9 cellular contexts compared by ENCODE assay signal in the genomic region with DNA sequence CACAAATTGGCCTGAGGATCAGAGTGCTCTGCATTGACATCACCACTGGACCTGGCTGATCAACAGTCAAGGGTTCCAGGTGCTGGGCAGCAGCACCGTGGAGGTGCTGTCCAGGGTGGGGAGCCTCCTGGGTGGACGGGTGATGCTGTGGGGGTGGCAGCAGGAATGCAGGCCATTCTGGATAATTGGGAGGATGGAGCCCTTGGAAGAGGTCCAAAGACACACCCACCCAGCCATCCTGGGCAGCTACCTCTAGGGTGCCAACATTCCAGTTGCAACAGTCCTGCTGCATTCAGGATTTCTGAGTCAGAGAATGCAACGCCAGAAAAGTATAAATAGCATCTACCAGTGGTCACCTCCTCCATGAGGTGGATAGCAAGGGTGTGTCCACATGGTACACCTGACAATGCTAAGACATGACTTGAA. TPM values are rescaled to one million over a fixed set of nuclear protein-coding genes. Genes with fewer than 3 reads are reported as not detected.
DNase-seq lines count a peak whose midpoint lies in the region; ATAC-seq, FAIRE-seq and TF ChIP-seq lines count a peak whose summit lies in the region.
"Had no signal": no experiment of that assay in that cellular context is flagged by ENCODE, and none has a peak within 500 bp of the region (broad histone marks: within the 10 kb centered on the region; RNA-seq: fewer than 3 reads in every experiment).

No MANE protein-coding gene starts in this region.

- peaks cover 66% of the 10 kb centered on the region for H3K4me1 Mint-ChIP-seq in activated naive CD4-positive, alpha-beta T cell treated with anti-CD3 and anti-CD28 coated beads for 36 hours (ENCODE audit: low read depth)
- H3K4me1 Mint-ChIP-seq in activated B cell treated with CpG ODN at 0.5 μM for 24 hours: peaks cover 98% of the 10 kb centered on the region

- H4K20me1 ChIP-seq in keratinocyte (ENCODE audit: control insufficient read depth, extremely low read depth, insufficient read depth, low read length): no peaks in the 10 kb centered on the region

- H3K36me3 Mint-ChIP-seq in activated naive CD4-positive, alpha-beta T cell treated with anti-CD3 and anti-CD28 coated beads for 36 hours (ENCODE audit: low read depth): peaks cover 39% of the 10 kb centered on the region
- H3K36me3 Mint-ChIP-seq in activated B cell treated with CpG ODN at 0.5 μM for 24 hours (ENCODE audit: low read depth): peaks cover 86% of the 10 kb centered on the region

- no peak for DNase-seq in activated naive CD4-positive, alpha-beta T cell treated with anti-CD3 and anti-CD28 coated beads for 36 hours
- no peak for DNase-seq in activated naive CD4-positive, alpha-beta T cell (lab: John Stamatoyannopoulos, UW)
- DNase-seq in activated B cell treated with CpG ODN at 0.5 μM for 24 hours (no peak), keratinocyte (ENCODE audit: low read depth, low spot score) (peak; percentile 77), transverse colon (peak; percentile 8), T1000 (lab: John Stamatoyannopoulos, UW) (no peak), NCI-H1930 (lab: John Stamatoyannopoulos, UW) (no peak)

- H3K9ac ChIP-seq in keratinocyte (ENCODE audit: control insufficient read depth, extremely low read depth, insufficient read depth, low read length): no peak overlapping the region

- H3K27me3 ChIP-seq in keratinocyte (ENCODE audit: control insufficient read depth, extremely low read depth, insufficient read depth, low read length) (no peaks in the 10 kb centered on the region), transverse colon (no peaks in the 10 kb centered on the region)

- CTCF ChIA-PET in activated naive CD4-positive, alpha-beta T cell treated with anti-CD3 and anti-CD28 coated beads for 36 hours (lab: Charles Lee): interaction anchor here (1.0 to 7.7 kb wide), 6 partner anchors 8 to 30 kb away, joined by 3 to 49 read pairs (median 6); no protein-coding TSS in a partner anchor
- CTCF ChIA-PET in activated B cell treated with CpG ODN at 0.5 μM for 24 hours (lab: Charles Lee): interaction anchor here (0.8 to 2.0 kb wide), 7 partner anchors 11 to 32 kb away, joined by 3 to 8 read pairs (median 4); no protein-coding TSS in a partner anchor

- no peak for ATAC-seq in activated B cell treated with CpG ODN at 0.5 μM for 24 hours (ENCODE audit: low read depth)
- no peak for ATAC-seq in HG02623 (IDR thresholded peaks at IDR 0.05; ENCODE audit: unreplicated experiment)

- H3K27ac ChIP-seq in keratinocyte (ENCODE audit: control insufficient read depth, insufficient read depth, low read length) (no peak overlapping the region), transverse colon (peak overlapping the region; percentile 62 to 83 (median 72))

- no peak for TF ChIP-seq POLR2A in transverse colon (IDR thresholded peaks at IDR 0.05)

- WGBS in transverse colon (ENCODE audit: low coverage in 1 of 2), 2 donors: 57% methylated on average over 2 of the region's 3 CpGs; no CpG with 5 or more reads in 1 of the 2 donors

- dilution Hi-C loops in keratinocyte (cut with MboI; ENCODE audit: extremely low pct_ligation_motif_present, low sequenced_read_pairs): no loop called here

- H3K9me3 ChIP-seq in keratinocyte (ENCODE audit: control insufficient read depth, low read depth, low read length) (no peaks in the 10 kb centered on the region), transverse colon (no peaks in the 10 kb centered on the region)

- peak overlapping the region; percentile 99 for H3K27ac Mint-ChIP-seq in activated naive CD4-positive, alpha-beta T cell treated with anti-CD3 and anti-CD28 coated beads for 36 hours
- H3K27ac Mint-ChIP-seq in activated B cell treated with CpG ODN at 0.5 μM for 24 hours: peak overlapping the region; percentile 99

- no peak overlapping the region for H2AFZ ChIP-seq in keratinocyte (ENCODE audit: control insufficient read depth, low read length)

- H3K36me3 ChIP-seq in keratinocyte (ENCODE audit: control insufficient read depth in 2 of 2, extremely low read depth in 1 of 2, insufficient read depth in 2 of 2, low read length in 2 of 2) (no peaks in the 10 kb centered on the region), transverse colon (no peaks in the 10 kb centered on the region)

- H3K4me3 ChIP-seq in keratinocyte (ENCODE audit: control insufficient read depth in 2 of 3, extremely low read depth in 1 of 3, insufficient read depth in 2 of 3, low read depth in 1 of 3, low read length in 3 of 3) (no peak overlapping the region), transverse colon (peak overlapping the region in 3 of 4 donors; percentile 2 to 39 (median 25))

- peak; percentile 98 for FAIRE-seq in keratinocyte (lab: Jason Lieb, UNC)
- FAIRE-seq: colon had no signal

- TF ChIP-seq EP300 in transverse colon (IDR thresholded peaks at IDR 0.05; ENCODE audit: low read depth): no peak

- TF ChIP-seq CTCF in activated B cell treated with CpG ODN at 0.5 μM for 24 hours (IDR thresholded peaks at IDR 0.05): no peak
- no peak for TF ChIP-seq CTCF in keratinocyte (optimal IDR thresholded peaks at IDR 0.05 in 1 of 3, IDR thresholded peaks at IDR 0.05 in 1 of 3, conservative IDR thresholded peaks at IDR 0.05 in 1 of 3; ENCODE audit: extremely low read depth in 1 of 3, insufficient read depth in 2 of 3, low read length in 3 of 3)
- no peak for TF ChIP-seq CTCF in transverse colon (IDR thresholded peaks at IDR 0.05)

- H3K4me1 ChIP-seq in keratinocyte (ENCODE audit: control insufficient read depth, extremely low read depth, insufficient read depth, low read length) (peaks cover 18% of the 10 kb centered on the region), transverse colon (peaks cover 0 to 19% (median 7%) of the 10 kb centered on the region in 4 donors)

- H3K27me3 Mint-ChIP-seq in activated naive CD4-positive, alpha-beta T cell treated with anti-CD3 and anti-CD28 coated beads for 36 hours (ENCODE audit: low read depth): no peaks in the 10 kb centered on the region
- no peaks in the 10 kb centered on the region for H3K27me3 Mint-ChIP-seq in activated B cell treated with CpG ODN at 0.5 μM for 24 hours

- peak overlapping the region; percentile 93 for H3K4me3 Mint-ChIP-seq in activated naive CD4-positive, alpha-beta T cell treated with anti-CD3 and anti-CD28 coated beads for 36 hours
- peak overlapping the region; percentile 99 for H3K4me3 Mint-ChIP-seq in activated B cell treated with CpG ODN at 0.5 μM for 24 hours

- intact Hi-C loops in activated naive CD4-positive, alpha-beta T cell treated with anti-CD3 and anti-CD28 coated beads for 36 hours (cut with micrococcal nuclease): loop anchor here (10.0 kb wide), 3 partner anchors 492 to 1518 kb away; partner anchors contain the start of genes EFL1 and SAXO2
- intact Hi-C loops in activated B cell treated with CpG ODN at 0.5 μM for 24 hours (cut with micrococcal nuclease) (loop anchor here (10.0 kb wide), 1 partner anchor 1322 kb away; the partner anchor contains the start of gene BCL2A1), transverse colon (cut with DNase I; ENCODE audit: low total_unique reads) (no loop called here)

- H3K9me1 ChIP-seq in keratinocyte (ENCODE audit: control insufficient read depth, extremely low read depth, insufficient read depth, low read length): no peaks in the 10 kb centered on the region

- H3K9me3 Mint-ChIP-seq in activated naive CD4-positive, alpha-beta T cell treated with anti-CD3 and anti-CD28 coated beads for 36 hours: no peaks in the 10 kb centered on the region
- no peaks in the 10 kb centered on the region for H3K9me3 Mint-ChIP-seq in activated B cell treated with CpG ODN at 0.5 μM for 24 hours

- H3K4me2 ChIP-seq in keratinocyte (ENCODE audit: control insufficient read depth, extremely low read depth, insufficient read depth, low read depth, low read length): peak overlapping the region; percentile 37

- in situ Hi-C loops in transverse colon (cut with MboI; ENCODE audit: low pct_ligation_motif_present in 1 of 4, low pct_unique_long_range_greater_than_20kb in 1 of 4, low sequenced_read_pairs in 3 of 4): no loop called here

- POLR2A ChIA-PET in activated B cell treated with CpG ODN at 0.5 μM for 24 hours (lab: Charles Lee): interaction anchor here (0.6 to 14.9 kb wide), 9 partner anchors 8 to 297 kb away, joined by 3 to 631 read pairs (median 7); partner anchors contain the start of genes STARD5 and TLNRD1

- no peaks in the 10 kb centered on the region for H3K79me2 ChIP-seq in keratinocyte (ENCODE audit: control insufficient read depth, insufficient read depth, low read length)

RNA-seq across cellular contexts. Expression of gene STARD5, which starts 26.8 kb away (rescaled TPM):
- total RNA-seq in activated naive CD4-positive, alpha-beta T cell treated with anti-CD3 and anti-CD28 coated beads for 36 hours: 10 to 100 TPM; 10.1 to 11.7 TPM
- total RNA-seq in activated B cell treated with CpG ODN at 0.5 μM for 24 hours (10.5 and 14.3 TPM in 2 replicates), transverse colon (10 to 100 TPM; 11.2 to 54.5 (median 41.3) TPM)
- 38.8 to 56.4 TPM (median 40.2 TPM) in 3 replicates for polyA plus RNA-seq in keratinocyte
- polyA plus RNA-seq in keratinocyte (2011; ENCODE audit: low read depth): 21.1 TPM
- polyA plus RNA-seq in keratinocyte (2011; cell fraction: cytosol; rRNA removed): 37.3 and 38.8 TPM in 2 replicates
- 99.9 and 113 TPM in 2 replicates for polyA plus RNA-seq in keratinocyte (2011; cell fraction: nucleus; rRNA removed)
- 18.6 and 35.3 TPM in 2 replicates for polyA plus RNA-seq in keratinocyte (2012; ENCODE audit: low replicate concordance)
- polyA minus RNA-seq in keratinocyte: 35.0 to 74.5 TPM (median 47.4 TPM) in 3 replicates
- polyA minus RNA-seq in keratinocyte (2011; cell fraction: cytosol; rRNA and poly(A)+ RNA removed): 14.6 TPM
- 22.9 and 38.5 TPM in 2 replicates for polyA minus RNA-seq in keratinocyte (2011; cell fraction: nucleus; rRNA and poly(A)+ RNA removed)

Comparison
In these comparisons a context has a peak if more than half of its experiments do, and no peak if none do; other contexts are left out.
1. DNase-seq: peak in keratinocyte (single experiment) and transverse colon (single experiment); none in activated naive CD4-positive, alpha-beta T cell treated with anti-CD3 and anti-CD28 coated beads for 36 hours (single experiment), activated naive CD4-positive, alpha-beta T cell (0 of 4), activated B cell treated with CpG ODN at 0.5 μM for 24 hours (single experiment), T1000 (single experiment) and NCI-H1930 (0 of 2).
2. H3K4me3 ChIP-seq: peak in transverse colon (3 of 4); none in keratinocyte (0 of 3).